In genomic region chr9:136662656-136663310, GRCh38 we compare ENCODE assay signal across 12 cellular contexts. TPM values are rescaled to one million over a fixed set of nuclear protein-coding genes. Genes with fewer than 3 reads are reported as not detected.
DNase-seq lines count a peak whose midpoint lies in the region; ATAC-seq, FAIRE-seq and TF ChIP-seq lines count a peak whose summit lies in the region.
"Had no signal": no experiment of that assay in that cellular context is flagged by ENCODE, and none has a peak within 500 bp of the region (broad histone marks: within the 10 kb centered on the region; RNA-seq: fewer than 3 reads in every experiment).

Gene EGFL7, plus strand, starts transcription at chr9:136662916. Its CDS starts 5,367 bp downstream, at chr9:136668283.

- DNase-seq in H9 = no peak
- DNase-seq in dermis blood vessel endothelial cell = peak; percentile 95
- DNase-seq in right lobe of liver = peak; percentile 67 to 80 (median 74)
- DNase-seq in hippocampal formation (lab: John Stamatoyannopoulos, UW) = no peak
- DNase-seq in DMS153 treated with DMSO at 0.1 percent for 48 hours (lab: John Stamatoyannopoulos, UW; ENCODE audit: unreplicated experiment) = no peak
- DNase-seq in HTR-8/SVneo (ENCODE audit: insufficient read length, low spot score) = no peak
- no peak for DNase-seq in retina
- DNase-seq: activated naive CD4-positive, alpha-beta T cell; NCI-H446 treated with DMSO at 0.1 percent for 48 hours; stimulated activated CD4-positive, alpha-beta T cell treated with anti-CD3 and anti-CD28 coated beads, Interleukin-12 subunit alpha, Interleukin-12 subunit beta, amount 100 ng/mL, for 4 hours had no signal

- no CpG with 5 or more reads among the region's 26 CpGs for WGBS in H9 (ENCODE audit: extremely low coverage, insufficient read length, low lambda C conversion rate)
- 70% methylated on average over 10 of the region's 26 CpGs for WGBS in right lobe of liver (ENCODE audit: insufficient coverage, low coverage, low lambda C conversion rate, missing lambda C conversion rate)

- no peak within 1 kb of the TSS for H3K18ac ChIP-seq in H9 (ENCODE audit: insufficient read length, low read depth, low read length)

- no peak within 1 kb of the TSS for H2BK5ac ChIP-seq in H9 (ENCODE audit: insufficient read length, low read length)

- H3K14ac ChIP-seq in H9 (ENCODE audit: insufficient read depth, low read length) = no peak within 1 kb of the TSS

- no peaks in the 10 kb centered on the region for H3K79me1 ChIP-seq in H9 (ENCODE audit: insufficient read depth, low read depth, low read length, poor library complexity, severe bottlenecking)

- H3K9ac ChIP-seq in H9 (ENCODE audit: extremely low read depth, insufficient read length, low read length) (no peak within 1 kb of the TSS), stomach smooth muscle (ENCODE audit: low read length in 2 of 2) (peak within 1 kb of the TSS in 1 of 2 donors; percentile 13)

- no peak within 1 kb of the TSS for H3K4me3 Mint-ChIP-seq in H9

- no peak within 1 kb of the TSS for H3T11ph ChIP-seq in H9 (ENCODE audit: low read length)

- H2BK20ac ChIP-seq in H9 (ENCODE audit: low read depth, low read length, poor library complexity, severe bottlenecking) = no peak within 1 kb of the TSS

- H3K9me3 ChIP-seq in H9 (ENCODE audit: control insufficient read depth, low read depth, low read length) (no peaks in the 10 kb centered on the region), right lobe of liver (no peaks in the 10 kb centered on the region), stomach smooth muscle (ENCODE audit: control insufficient read depth in 2 of 2, low read length in 2 of 2) (no peaks in the 10 kb centered on the region)

- no peak for FAIRE-seq in HTR-8/SVneo (lab: Jason Lieb, UNC)
- FAIRE-seq: TTC549 had no signal

- TF ChIP-seq POLR2A in right lobe of liver (IDR thresholded peaks at IDR 0.05) = peak; percentile 49

- no peak within 1 kb of the TSS for H3K4me2 ChIP-seq in H9 (ENCODE audit: insufficient read depth, insufficient read length, low read length)

- H3K4me3 ChIP-seq in right lobe of liver = peak within 1 kb of the TSS; percentile 45 to 58 (median 46)
- H3K4me3 ChIP-seq in stomach smooth muscle (ENCODE audit: low read length in 2 of 2) = peak within 1 kb of the TSS in 1 of 2 donors; percentile 58

- H3K27ac ChIP-seq in H9 (ENCODE audit: insufficient read length, low read depth, low read length) (no peak within 1 kb of the TSS), right lobe of liver (peak within 1 kb of the TSS; percentile 62 to 84 (median 75)), stomach smooth muscle (ENCODE audit: low read length) (peak within 1 kb of the TSS; percentile 41)

- no peaks in the 10 kb centered on the region for H3K79me2 ChIP-seq in H9 (ENCODE audit: insufficient read depth, low read length)

- intact Hi-C loops in right lobe of liver (cut with DNase I) = no loop called here

- H3K4me1 Mint-ChIP-seq in H9 = peaks cover 2 to 4% of the 10 kb centered on the region in 2 experiments; a peak in 2 of 4 replicates

- H3K36me3 Mint-ChIP-seq in H9 (ENCODE audit: insufficient read depth in 1 of 3, low read depth in 3 of 3) = no peaks in the 10 kb centered on the region

- TF ChIP-seq CTCF in H9 (conservative IDR thresholded peaks at IDR 0.05) = no peak
- TF ChIP-seq CTCF in right lobe of liver (IDR thresholded peaks at IDR 0.05) = no peak

- no peak within 1 kb of the TSS for H4K8ac ChIP-seq in H9 (replicated peaks; ENCODE audit: insufficient read length, low read depth, low read length)

- H3K4me1 ChIP-seq in H9 (ENCODE audit: insufficient read depth, low read length) (no peaks in the 10 kb centered on the region), right lobe of liver (peaks cover 0 to 3% (median 0%) of the 10 kb centered on the region in 4 donors), stomach smooth muscle (ENCODE audit: control insufficient read depth, insufficient read depth, low read length) (peaks cover 6% of the 10 kb centered on the region)

- H2AFZ ChIP-seq in H9 (ENCODE audit: low read length) = no peak within 1 kb of the TSS

- no peak within 1 kb of the TSS for H3K27ac Mint-ChIP-seq in H9

- H2AK5ac ChIP-seq in H9 (ENCODE audit: insufficient read length, low read length) = no peak within 1 kb of the TSS

- H4K20me1 ChIP-seq in H9 (ENCODE audit: control insufficient read depth, insufficient read depth, insufficient read length) = peaks cover under 1% of the 10 kb centered on the region

- H3K9me3 Mint-ChIP-seq in H9 = no peaks in the 10 kb centered on the region

- no peak within 1 kb of the TSS for H3K56ac ChIP-seq in H9 (ENCODE audit: insufficient read length, low read depth, low read length)

- H2BK15ac ChIP-seq in H9 (ENCODE audit: low read depth, low read length) = no peak within 1 kb of the TSS

- no peaks in the 10 kb centered on the region for H3K27me3 ChIP-seq in H9 (ENCODE audit: insufficient read depth, low read length)
- H3K27me3 ChIP-seq in right lobe of liver = no peaks in the 10 kb centered on the region
- peaks cover 20 to 30% of the 10 kb centered on the region in 2 donors for H3K27me3 ChIP-seq in stomach smooth muscle (ENCODE audit: control insufficient read depth in 1 of 2, insufficient read depth in 2 of 2, low read length in 2 of 2)

- H4K5ac ChIP-seq in H9 (ENCODE audit: insufficient read length, low read depth, low read length) = no peak within 1 kb of the TSS

- H3K27me3 Mint-ChIP-seq in H9 (ENCODE audit: low read depth) = peaks cover 11% of the 10 kb centered on the region

- no peak within 1 kb of the TSS for H2BK12ac ChIP-seq in H9 (ENCODE audit: insufficient read length, low read depth, low read length)

- H3K36me3 ChIP-seq in right lobe of liver (no peaks in the 10 kb centered on the region), stomach smooth muscle (ENCODE audit: control insufficient read depth in 2 of 2, insufficient read depth in 2 of 2, low read length in 2 of 2) (no peaks in the 10 kb centered on the region)

- H4K91ac ChIP-seq in H9 (ENCODE audit: insufficient read length, low read depth, low read length) = no peak within 1 kb of the TSS

- peak; percentile 26 to 41 (median 36) for ATAC-seq in right lobe of liver

- H3K23me2 ChIP-seq in H9 (ENCODE audit: insufficient read length, low read depth, low read length, poor library complexity, severe bottlenecking) = no peaks in the 10 kb centered on the region

- H3K23ac ChIP-seq in H9 (ENCODE audit: insufficient read length, low read depth, low read length) = no peak within 1 kb of the TSS

- H3K4ac ChIP-seq in H9 (ENCODE audit: low read depth, low read length) = no peak within 1 kb of the TSS

- no peak within 1 kb of the TSS for H2BK120ac ChIP-seq in H9 (ENCODE audit: low read depth, low read length, poor library complexity, severe bottlenecking)

RNA-seq across cellular contexts. Expression of gene EGFL7, which starts in this region (rescaled TPM):
- total RNA-seq in H9 (2021) (37.7 and 38.0 TPM in 2 replicates), dermis blood vessel endothelial cell (571 and 768 TPM in 2 replicates), right lobe of liver (10 to 100 TPM; 26.7 to 54.2 (median 45.8) TPM)

Comparison
In these comparisons a context has a peak if more than half of its experiments do, and no peak if none do; other contexts are left out.
1. RNA of gene EGFL7 (total RNA-seq): 571 to 768 TPM in dermis blood vessel endothelial cell; 26.7 to 54.2 TPM in right lobe of liver and 37.7 to 38.0 TPM in H9; every median in the first group is over 10 times any median in the second.
2. DNase-seq: peak in dermis blood vessel endothelial cell (single experiment) and right lobe of liver (3 of 3); none in H9 (single experiment), hippocampal formation (0 of 2), DMS153 treated with DMSO at 0.1 percent for 48 hours (single experiment), HTR-8/SVneo (single experiment) and retina (single experiment).